ENCODE assay signal across 8 cellular contexts in the genomic region with DNA sequence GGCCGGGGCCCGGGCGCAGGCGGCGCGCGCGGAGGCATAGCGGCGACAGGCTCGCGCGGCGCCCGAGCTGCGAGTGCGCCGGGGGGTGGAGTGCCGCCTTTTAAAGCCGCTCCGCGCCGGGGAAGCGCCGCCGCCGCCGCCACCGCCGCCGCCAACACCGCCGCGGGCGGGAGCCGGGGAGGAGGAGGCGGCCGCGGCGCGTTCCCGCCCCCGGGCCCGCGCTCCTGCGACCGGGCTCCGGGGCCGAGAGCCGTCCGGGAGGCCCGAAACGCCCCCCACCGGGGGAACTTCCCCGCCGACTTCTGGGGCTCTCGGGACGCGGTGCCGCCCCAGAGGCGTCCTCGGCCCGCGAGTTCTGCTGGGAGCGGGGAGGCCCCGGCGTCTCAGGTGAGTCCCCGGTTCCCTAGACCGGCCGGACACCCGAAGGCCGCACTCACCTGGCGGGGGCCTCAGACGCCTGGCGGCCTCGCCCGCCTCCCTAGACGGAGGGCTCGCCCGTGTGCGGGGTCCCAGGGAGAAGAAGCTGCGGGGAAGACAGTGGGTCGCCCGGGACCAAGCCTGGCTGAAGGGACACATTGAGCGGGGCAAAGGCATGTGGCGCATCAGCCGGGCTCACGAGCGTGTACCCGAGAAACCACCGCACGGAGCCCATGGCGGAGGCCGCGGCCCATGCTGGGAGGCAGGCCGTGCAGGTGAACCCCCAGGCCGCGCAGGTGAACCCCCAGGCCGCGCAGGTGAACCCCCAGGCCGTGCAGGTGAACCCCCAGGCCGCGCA. TPM values are rescaled to one million over a fixed set of nuclear protein-coding genes. Genes with fewer than 3 reads are reported as not detected.
A peak's percentile ranks its signal among the peaks of the same experiment; 100 is the strongest.
DNase-seq lines count a peak whose midpoint lies in the region; ATAC-seq and TF ChIP-seq lines count a peak whose summit lies in the region.

Gene PCSK6, minus strand, starts transcription at position 75 of the 775 bp plus-strand sequence. Its CDS starts 37 bp downstream, at position 38.

- H4K20me1 ChIP-seq in PC-9 (ENCODE audit: insufficient read depth), result peaks cover 2% of the 10 kb centered on the region

- H3K27ac ChIP-seq in PC-9 (no peak within 1 kb of the TSS), gastroesophageal sphincter (peak within 1 kb of the TSS in 2 of 4 donors; percentile 26 to 48), neuronal stem cell (replicated peaks; ENCODE audit: low read length) (no peak within 1 kb of the TSS)

- no peak for TF ChIP-seq POLR2A in gastroesophageal sphincter (IDR thresholded peaks at IDR 0.05)

- no peak within 1 kb of the TSS for H4K91ac ChIP-seq in neuronal stem cell (ENCODE audit: low read depth, low read length, poor library complexity)

- no peak for TF ChIP-seq CTCF in GM13977 (IDR thresholded peaks at IDR 0.05; ENCODE audit: extremely low read depth, insufficient read depth, missing control alignments)
- no peak for TF ChIP-seq CTCF in PC-9 (conservative IDR thresholded peaks at IDR 0.05)
- peak in 1 of 4 experiments; percentile 4 for TF ChIP-seq CTCF in gastroesophageal sphincter (IDR thresholded peaks at IDR 0.05)

- peak within 1 kb of the TSS; percentile 72 for H2AFZ ChIP-seq in PC-9
- H2AFZ ChIP-seq in neuronal stem cell (ENCODE audit: low read length), result peak within 1 kb of the TSS; percentile 84

- CTCF ChIA-PET in PC-9 (lab: Charles Lee), result interaction anchor here (1.0 kb wide), 1 partner anchor 90 kb away, joined by 3 read pairs; no protein-coding TSS in a partner anchor

- no peak within 1 kb of the TSS for H2BK120ac ChIP-seq in neuronal stem cell (ENCODE audit: low read depth, low read length)

- BruUV-seq in PC-9 (replicated peaks; lab: Mats Ljungman, UMichigan), result no TSS peak

- H3K18ac ChIP-seq in neuronal stem cell (ENCODE audit: low read length), result peak within 1 kb of the TSS; percentile 74

- H3K79me2 ChIP-seq in PC-9 (ENCODE audit: low read depth), result peaks cover 37% of the 10 kb centered on the region

- H3K4me1 ChIP-seq in PC-9 (replicated peaks; ENCODE audit: insufficient read depth) (peaks cover 24% of the 10 kb centered on the region), gastroesophageal sphincter (peaks cover 0 to 16% (median 0%) of the 10 kb centered on the region in 3 donors), neuronal stem cell (ENCODE audit: control insufficient read depth in 2 of 2, insufficient read depth in 1 of 2, low read depth in 1 of 2, low read length in 2 of 2) (peaks cover 4 to 11% of the 10 kb centered on the region in 2 donors)

- H3K36me3 ChIP-seq in PC-9 (ENCODE audit: low read depth), result peaks cover 5% of the 10 kb centered on the region
- H3K36me3 ChIP-seq in gastroesophageal sphincter, result no peaks in the 10 kb centered on the region
- H3K36me3 ChIP-seq in neuronal stem cell (replicated peaks in 1 of 2; ENCODE audit: control insufficient read depth in 2 of 2, insufficient read depth in 2 of 2, low read length in 2 of 2), result peaks cover 0 to 14% of the 10 kb centered on the region in 2 donors

- peak within 1 kb of the TSS; percentile 43 for H2AK5ac ChIP-seq in neuronal stem cell (ENCODE audit: low read depth, low read length)

- peak within 1 kb of the TSS; percentile 13 for H3K9ac ChIP-seq in neuronal stem cell (ENCODE audit: low read depth, low read length, poor library complexity)

- H3F3A ChIP-seq in PC-9 (ENCODE audit: insufficient read depth, low read depth), result peaks cover 33% of the 10 kb centered on the region; the same call in 1 of the 2 replicates

- peak within 1 kb of the TSS; percentile 72 for H3K4me3 ChIP-seq in PC-9
- peak within 1 kb of the TSS; percentile 32 to 52 for H3K4me3 ChIP-seq in gastroesophageal sphincter
- peak within 1 kb of the TSS; percentile 51 to 77 for H3K4me3 ChIP-seq in neuronal stem cell (ENCODE audit: low read length in 2 of 2)

- peak within 1 kb of the TSS; percentile 84 for H3K4me2 ChIP-seq in PC-9
- peak within 1 kb of the TSS; percentile 71 for H3K4me2 ChIP-seq in neuronal stem cell (ENCODE audit: insufficient read depth, low read length, poor library complexity, severe bottlenecking)

- H3K4ac ChIP-seq in neuronal stem cell (ENCODE audit: low read length), result no peak within 1 kb of the TSS

- H3K79me1 ChIP-seq in neuronal stem cell (ENCODE audit: low read depth, low read length), result no peaks in the 10 kb centered on the region

- DNase-seq in GM13977 (ENCODE audit: low spot score) (peak; percentile 72), PC-9 (peak in 1 of 2 experiments; percentile 59), neuronal stem cell (ENCODE audit: low spot score) (peak; percentile 24), EL (no peak), glomerular visceral epithelial cell (ENCODE audit: extremely low spot score) (no peak)

- H3K27me3 ChIP-seq in PC-9 (ENCODE audit: insufficient read depth, low read depth) (no peaks in the 10 kb centered on the region), gastroesophageal sphincter (peaks cover 46% of the 10 kb centered on the region), neuronal stem cell (ENCODE audit: control insufficient read depth in 3 of 3, insufficient read depth in 3 of 3, low read depth in 1 of 3, low read length in 3 of 3) (peaks cover 3 to 23% (median 5%) of the 10 kb centered on the region in 3 experiments)

- H2BK12ac ChIP-seq in neuronal stem cell (ENCODE audit: low read length), result no peak within 1 kb of the TSS

- peak within 1 kb of the TSS; percentile 30 for H3K23ac ChIP-seq in neuronal stem cell (ENCODE audit: low read depth, low read length, poor library complexity)

- intact Hi-C loops in PC-9 (cut with micrococcal nuclease; ENCODE audit: unreplicated experiment), result loop anchor here (2.0 kb wide), 2 partner anchors 89 to 189 kb away; no protein-coding TSS in a partner anchor

- H3K9me3 ChIP-seq in PC-9 (ENCODE audit: insufficient read depth, low read depth) (no peaks in the 10 kb centered on the region), gastroesophageal sphincter (no peaks in the 10 kb centered on the region), neuronal stem cell (replicated peaks in 1 of 2; ENCODE audit: control insufficient read depth in 2 of 2, insufficient read depth in 1 of 2, low read depth in 1 of 2, low read length in 2 of 2) (peaks cover 9 to 14% of the 10 kb centered on the region in 2 donors)

- TF ChIP-seq EP300 in gastroesophageal sphincter (IDR thresholded peaks at IDR 0.05), result no peak

- in situ Hi-C loops in GM13977 (cut with MboI; ENCODE audit: low pct_unique_long_range_greater_than_20kb, low sequenced_read_pairs, unreplicated experiment), result loop anchor here (10.0 kb wide), 1 partner anchor 195 kb away; the partner anchor contains the start of gene SNRPA1

- H2BK15ac ChIP-seq in neuronal stem cell (ENCODE audit: low read length), result no peak within 1 kb of the TSS

- no peak within 1 kb of the TSS for H3K14ac ChIP-seq in neuronal stem cell (ENCODE audit: low read length)

- H2BK5ac ChIP-seq in neuronal stem cell (ENCODE audit: low read length), result no peak within 1 kb of the TSS

- H4K8ac ChIP-seq in neuronal stem cell (ENCODE audit: low read depth, low read length), result no peak within 1 kb of the TSS

- WGBS in gastroesophageal sphincter (ENCODE audit: low coverage in 1 of 2), 2 donors, result 0% methylated on average over 1 of the region's 103 CpGs; no CpG with 5 or more reads in 1 of the 2 donors
- no CpG with 5 or more reads among the region's 103 CpGs for WGBS in neuronal stem cell (ENCODE audit: extremely low coverage in 2 of 2, insufficient read length in 2 of 2, insufficient replicate concordance in 1 of 2), 2 donors

- ATAC-seq in gastroesophageal sphincter (peak; percentile 82), HG03442 (IDR thresholded peaks at IDR 0.05; ENCODE audit: unreplicated experiment) (no peak), GM19397 (IDR thresholded peaks at IDR 0.05; ENCODE audit: unreplicated experiment) (no peak)

- POLR2A ChIA-PET in PC-9 (lab: Charles Lee; ENCODE audit: unreplicated experiment), result no interaction called here

- H3K9me2 ChIP-seq in PC-9 (ENCODE audit: insufficient read depth), result no peaks in the 10 kb centered on the region

RNA-seq across cellular contexts. Expression of gene PCSK6, which starts in this region (rescaled TPM):
- total RNA-seq in PC-9 (2021) (26.3 and 27.2 TPM in 2 replicates), gastroesophageal sphincter (10 to 100 TPM; 12.8 to 23.2 (median 18.4) TPM)
- 2.0 TPM for polyA plus RNA-seq in neuronal stem cell (2013, experiment 1 of 2)
- 1.8 TPM for polyA plus RNA-seq in neuronal stem cell (2013, experiment 2 of 2)

Comparison
In these comparisons a context has a peak if more than half of its experiments do, and no peak if none do; other contexts are left out.
1. DNase-seq: peak in GM13977 (single experiment) and neuronal stem cell (single experiment); none in EL (single experiment) and glomerular visceral epithelial cell (single experiment).
2. Peak in every context shown above with its lines, with median percentiles within 50 percentile points of each other: H3K4me3 ChIP-seq.